2 cellular contexts compared by ENCODE assay signal in the genomic region with DNA sequence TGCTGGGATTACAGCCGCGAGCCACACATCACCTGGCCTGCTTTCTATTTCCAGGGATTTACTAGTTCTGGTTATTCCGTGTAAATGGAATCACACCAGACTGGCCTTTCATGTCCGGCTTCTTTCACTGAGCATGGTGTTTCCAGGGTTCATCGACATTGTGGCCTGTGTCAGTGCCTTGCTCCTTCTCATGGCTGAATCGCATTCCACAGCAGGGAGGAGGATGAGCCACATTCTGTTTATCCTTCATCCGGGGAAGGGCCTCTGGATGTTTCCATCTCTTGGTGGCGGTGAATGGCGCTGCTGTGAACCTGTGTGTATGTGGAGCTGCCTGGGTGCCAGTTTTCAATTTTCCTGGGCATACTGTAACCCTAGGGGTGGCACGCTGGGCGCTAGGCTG.
TF ChIP-seq lines count a peak whose summit lies in the region.

No MANE protein-coding gene starts in this region.

TF ChIP-seq in IMR-90, 13 proteins besides CTCF, POLR2A, EP300 and RAD21:
- TF ChIP-seq RFX5 (IDR thresholded peaks at IDR 0.05; ENCODE audit: low read depth, low read length) = no peak
- no peak for TF ChIP-seq MAZ (IDR thresholded peaks at IDR 0.05; ENCODE audit: borderline replicate concordance, low read depth, low read length)
- no peak for TF ChIP-seq NFE2L2 (IDR thresholded peaks at IDR 0.05; ENCODE audit: low read depth, low read length)
- TF ChIP-seq BHLHE40 (IDR thresholded peaks at IDR 0.05; ENCODE audit: low read depth, low read length) = no peak
- TF ChIP-seq, protein P1, sequence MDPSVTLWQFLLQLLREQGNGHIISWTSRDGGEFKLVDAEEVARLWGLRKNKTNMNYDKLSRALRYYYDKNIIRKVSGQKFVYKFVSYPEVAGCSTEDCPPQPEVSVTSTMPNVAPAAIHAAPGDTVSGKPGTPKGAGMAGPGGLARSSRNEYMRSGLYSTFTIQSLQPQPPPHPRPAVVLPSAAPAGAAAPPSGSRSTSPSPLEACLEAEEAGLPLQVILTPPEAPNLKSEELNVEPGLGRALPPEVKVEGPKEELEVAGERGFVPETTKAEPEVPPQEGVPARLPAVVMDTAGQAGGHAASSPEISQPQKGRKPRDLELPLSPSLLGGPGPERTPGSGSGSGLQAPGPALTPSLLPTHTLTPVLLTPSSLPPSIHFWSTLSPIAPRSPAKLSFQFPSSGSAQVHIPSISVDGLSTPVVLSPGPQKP (IDR thresholded peaks at IDR 0.05; ENCODE audit: borderline replicate concordance, low read depth, low read length) = no peak
- TF ChIP-seq MXI1 (IDR thresholded peaks at IDR 0.05; ENCODE audit: borderline replicate concordance, low read depth, low read length) = no peak
- TF ChIP-seq CEBPB (IDR thresholded peaks at IDR 0.05; ENCODE audit: low read depth, low read length) = no peak
- no peak for TF ChIP-seq RCOR1 (IDR thresholded peaks at IDR 0.05; ENCODE audit: insufficient replicate concordance, low read length)
- TF ChIP-seq, protein P2, sequence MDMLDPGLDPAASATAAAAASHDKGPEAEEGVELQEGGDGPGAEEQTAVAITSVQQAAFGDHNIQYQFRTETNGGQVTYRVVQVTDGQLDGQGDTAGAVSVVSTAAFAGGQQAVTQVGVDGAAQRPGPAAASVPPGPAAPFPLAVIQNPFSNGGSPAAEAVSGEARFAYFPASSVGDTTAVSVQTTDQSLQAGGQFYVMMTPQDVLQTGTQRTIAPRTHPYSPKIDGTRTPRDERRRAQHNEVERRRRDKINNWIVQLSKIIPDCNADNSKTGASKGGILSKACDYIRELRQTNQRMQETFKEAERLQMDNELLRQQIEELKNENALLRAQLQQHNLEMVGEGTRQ (IDR thresholded peaks at IDR 0.05; ENCODE audit: low read depth, low read length) = no peak
- no peak for TF ChIP-seq MAFK (IDR thresholded peaks at IDR 0.05; ENCODE audit: low read depth, low read length)
- no peak for TF ChIP-seq FOS (IDR thresholded peaks at IDR 0.05; ENCODE audit: low read depth, low read length)
- TF ChIP-seq CHD1 (IDR thresholded peaks at IDR 0.05; ENCODE audit: low read depth, low read length) = no peak
- no peak for TF ChIP-seq SMC3 (IDR thresholded peaks at IDR 0.05; ENCODE audit: low read depth, low read length)

TF ChIP-seq in H1, 55 proteins besides CTCF, POLR2A, EP300 and RAD21:
- TF ChIP-seq TEAD4 (IDR thresholded peaks at IDR 0.05; ENCODE audit: low read depth, low read length) = peak; percentile 36; the same call in 1 of the 2 replicates
- TF ChIP-seq, protein P3, sequence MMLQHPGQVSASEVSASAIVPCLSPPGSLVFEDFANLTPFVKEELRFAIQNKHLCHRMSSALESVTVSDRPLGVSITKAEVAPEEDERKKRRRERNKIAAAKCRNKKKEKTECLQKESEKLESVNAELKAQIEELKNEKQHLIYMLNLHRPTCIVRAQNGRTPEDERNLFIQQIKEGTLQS (IDR thresholded peaks at IDR 0.05; ENCODE audit: insufficient read depth, low read depth, low read length) = no peak
